Comparison of ENCODE assay signal across 11 cellular contexts in the genomic region with DNA sequence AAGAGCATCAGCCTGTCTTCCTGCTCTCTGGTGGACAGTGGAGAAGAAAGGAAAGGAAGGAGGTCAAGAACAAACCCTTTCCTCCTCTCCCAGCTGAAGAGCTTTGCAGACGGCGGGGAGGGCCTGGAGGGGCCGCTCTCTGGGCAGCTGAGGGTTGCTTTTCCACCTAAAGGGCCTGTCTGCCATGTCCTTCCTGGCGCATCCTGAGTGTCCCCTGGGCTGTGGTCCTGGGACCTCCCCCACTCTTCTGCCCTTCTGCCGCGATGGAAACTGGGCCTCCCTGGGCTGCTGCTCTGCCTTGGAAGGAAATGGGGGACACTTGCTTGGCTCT.
A peak's percentile ranks its signal among the peaks of the same experiment; 100 is the strongest.
DNase-seq lines count a peak whose midpoint lies in the region; ATAC-seq, FAIRE-seq and TF ChIP-seq lines count a peak whose summit lies in the region.
"Had no signal": no experiment of that assay in that cellular context is flagged by ENCODE, and none has a peak within 500 bp of the region (broad histone marks: within the 10 kb centered on the region; RNA-seq: fewer than 3 reads in every experiment).

No MANE protein-coding gene starts in this region.

- peak overlapping the region; percentile 52 to 80 (median 69) for H3K4me2 ChIP-seq in BLaER1 treated with 17β-estradiol and CSF1 and Interleukin-3, amounts not matched to agents 10 nM and 100 nM
- H3K4me2 ChIP-seq in astrocyte (ENCODE audit: low read length): peak overlapping the region; percentile 73
- H3K4me2 ChIP-seq in keratinocyte (ENCODE audit: control insufficient read depth, extremely low read depth, insufficient read depth, low read depth, low read length): peak overlapping the region; percentile 63

- FAIRE-seq in astrocyte (lab: Jason Lieb, UNC) (no peak), keratinocyte (lab: Jason Lieb, UNC) (no peak)
- FAIRE-seq: endometrium had no signal

- H3K79me2 ChIP-seq in astrocyte (ENCODE audit: insufficient read depth, low read length) (no peaks in the 10 kb centered on the region), keratinocyte (ENCODE audit: control insufficient read depth, insufficient read depth, low read length) (no peaks in the 10 kb centered on the region)

- H3K9me3 ChIP-seq in BLaER1 treated with 17β-estradiol and CSF1 and Interleukin-3, amounts not matched to agents 10 nM and 100 nM (replicated peaks in 1 of 11): no peaks in the 10 kb centered on the region
- H3K9me3 ChIP-seq in astrocyte (ENCODE audit: insufficient read depth, low read depth, low read length) (no peaks in the 10 kb centered on the region), keratinocyte (ENCODE audit: control insufficient read depth, low read depth, low read length) (no peaks in the 10 kb centered on the region)

- H3K27me3 ChIP-seq in BLaER1 treated with 17β-estradiol and CSF1 and Interleukin-3, amounts not matched to agents 10 nM and 100 nM: peaks cover 0 to 12% (median 0%) of the 10 kb centered on the region in 11 experiments; a peak in 1 of 22 replicates
- peaks cover 10% of the 10 kb centered on the region for H3K27me3 ChIP-seq in astrocyte (ENCODE audit: insufficient read depth, low read length)
- H3K27me3 ChIP-seq in keratinocyte (ENCODE audit: control insufficient read depth, extremely low read depth, insufficient read depth, low read length): no peaks in the 10 kb centered on the region

- intact Hi-C loops in sciatic nerve (cut with DNase I): no loop called here

- H4K20me1 ChIP-seq in BLaER1 treated with 17β-estradiol and CSF1 and Interleukin-3, amounts not matched to agents 10 nM and 100 nM: no peaks in the 10 kb centered on the region
- H4K20me1 ChIP-seq in astrocyte (ENCODE audit: insufficient read depth, low read length) (no peaks in the 10 kb centered on the region), keratinocyte (ENCODE audit: control insufficient read depth, extremely low read depth, insufficient read depth, low read length) (no peaks in the 10 kb centered on the region)

- H3K4me1 ChIP-seq in BLaER1 treated with 17β-estradiol and CSF1 and Interleukin-3, amounts not matched to agents 10 nM and 100 nM: peaks cover 16 to 42% (median 24%) of the 10 kb centered on the region in 10 experiments; a peak in 19 of 20 replicates
- peaks cover 15% of the 10 kb centered on the region for H3K4me1 ChIP-seq in astrocyte (ENCODE audit: insufficient read depth, low read length)
- peaks cover 60% of the 10 kb centered on the region for H3K4me1 ChIP-seq in keratinocyte (ENCODE audit: control insufficient read depth, extremely low read depth, insufficient read depth, low read length)

- no peaks in the 10 kb centered on the region for H3K36me3 Mint-ChIP-seq in astrocyte (ENCODE audit: low read depth, unreplicated experiment)

- peaks cover 2% of the 10 kb centered on the region for H3K9me3 Mint-ChIP-seq in astrocyte (ENCODE audit: unreplicated experiment)

- peak; percentile 13 for ATAC-seq in sciatic nerve

- H3K27ac Mint-ChIP-seq in astrocyte (ENCODE audit: unreplicated experiment): no peak overlapping the region

- TF ChIP-seq POLR2A in erythroblast (IDR thresholded peaks at IDR 0.05; ENCODE audit: low read length): no peak

- H2AFZ ChIP-seq in astrocyte (ENCODE audit: low read depth, low read length) (peak overlapping the region; percentile 48), keratinocyte (ENCODE audit: control insufficient read depth, low read length) (peak overlapping the region; percentile 28)

- TF ChIP-seq CTCF in astrocyte (IDR thresholded peaks at IDR 0.05; ENCODE audit: insufficient read depth, low read depth, low read length) (no peak), keratinocyte (optimal IDR thresholded peaks at IDR 0.05 in 1 of 3, IDR thresholded peaks at IDR 0.05 in 1 of 3, conservative IDR thresholded peaks at IDR 0.05 in 1 of 3; ENCODE audit: extremely low read depth in 1 of 3, insufficient read depth in 2 of 3, low read length in 3 of 3) (no peak)

- DNase-seq in astrocyte (ENCODE audit: low read depth) (no peak), keratinocyte (ENCODE audit: low read depth, low spot score) (no peak), sciatic nerve (ENCODE audit: low spot score) (no peak), NCI-H446 treated with DMSO at 0.1 percent for 48 hours (lab: John Stamatoyannopoulos, UW) (no peak), NK-92 (lab: John Stamatoyannopoulos, UW; ENCODE audit: unreplicated experiment) (no peak), NCI-H1694 treated with DMSO at 0.1 percent for 48 hours (lab: John Stamatoyannopoulos, UW) (no peak), erythroblast (lab: John Stamatoyannopoulos, UW) (no peak)
- DNase-seq: SIG-M5; stimulated activated CD4-positive, alpha-beta T cell treated with anti-CD3 and anti-CD28 coated beads, Interleukin-4, amount 100 ng/mL, for 4 hours had no signal

- dilution Hi-C loops in keratinocyte (cut with MboI; ENCODE audit: extremely low pct_ligation_motif_present, low sequenced_read_pairs): no loop called here

- no peaks in the 10 kb centered on the region for H3K36me3 ChIP-seq in BLaER1 treated with 17β-estradiol and CSF1 and Interleukin-3, amounts not matched to agents 10 nM and 100 nM
- no peaks in the 10 kb centered on the region for H3K36me3 ChIP-seq in astrocyte (ENCODE audit: insufficient read depth, low read length)
- no peaks in the 10 kb centered on the region for H3K36me3 ChIP-seq in keratinocyte (ENCODE audit: control insufficient read depth in 2 of 2, extremely low read depth in 1 of 2, insufficient read depth in 2 of 2, low read length in 2 of 2)

- H3K9me1 ChIP-seq in keratinocyte (ENCODE audit: control insufficient read depth, extremely low read depth, insufficient read depth, low read length): no peaks in the 10 kb centered on the region

- H3K27me3 Mint-ChIP-seq in astrocyte (ENCODE audit: low read depth, unreplicated experiment): peaks cover 26% of the 10 kb centered on the region

- peak overlapping the region in 5 of 11 experiments; percentile 23 to 48 (median 30); a peak in 5 of 22 replicates for H3K27ac ChIP-seq in BLaER1 treated with 17β-estradiol and CSF1 and Interleukin-3, amounts not matched to agents 10 nM and 100 nM
- H3K27ac ChIP-seq in astrocyte (ENCODE audit: low read depth, low read length) (no peak overlapping the region), keratinocyte (ENCODE audit: control insufficient read depth, insufficient read depth, low read length) (peak overlapping the region; percentile 43)

- peaks cover 4% of the 10 kb centered on the region for H3K4me1 Mint-ChIP-seq in astrocyte (ENCODE audit: low read depth, unreplicated experiment)

- no peak overlapping the region for H3K4me3 ChIP-seq in BLaER1 treated with 17β-estradiol and CSF1 and Interleukin-3, amounts not matched to agents 10 nM and 100 nM
- no peak overlapping the region for H3K4me3 ChIP-seq in astrocyte (ENCODE audit: insufficient read depth, low read depth, low read length)
- no peak overlapping the region for H3K4me3 ChIP-seq in keratinocyte (ENCODE audit: control insufficient read depth in 2 of 3, extremely low read depth in 1 of 3, insufficient read depth in 2 of 3, low read depth in 1 of 3, low read length in 3 of 3)

- peak overlapping the region in 1 of 11 experiments; percentile 33; a peak in 1 of 22 replicates for H3K9ac ChIP-seq in BLaER1 treated with 17β-estradiol and CSF1 and Interleukin-3, amounts not matched to agents 10 nM and 100 nM
- H3K9ac ChIP-seq in astrocyte (ENCODE audit: low read length): no peak overlapping the region
- H3K9ac ChIP-seq in keratinocyte (ENCODE audit: control insufficient read depth, extremely low read depth, insufficient read depth, low read length): peak overlapping the region; percentile 67

- no peak overlapping the region for H3K4me3 Mint-ChIP-seq in astrocyte (ENCODE audit: unreplicated experiment)
